In the genomic region with DNA sequence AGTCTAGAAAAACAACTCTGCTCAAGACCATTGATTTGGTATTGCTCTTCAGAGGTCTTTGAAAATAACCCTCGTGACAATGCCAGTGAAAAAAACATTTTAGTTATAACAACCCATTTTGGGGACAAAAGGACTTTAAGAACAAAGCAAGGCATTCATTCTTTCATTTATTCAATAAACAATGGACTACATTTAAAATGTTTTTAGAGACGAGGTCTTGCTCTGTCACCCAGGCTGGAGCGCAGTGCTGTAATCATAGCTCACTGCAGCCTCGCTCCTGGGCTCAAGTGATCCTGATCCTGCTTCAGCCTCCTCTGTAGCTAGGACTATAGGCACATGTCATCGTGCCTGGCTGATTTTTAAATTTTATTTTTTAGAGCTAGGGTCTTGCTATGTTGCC, we compare ENCODE assay signal across 15 cellular contexts.
"Had no signal": no experiment of that assay in that cellular context is flagged by ENCODE, and none has a peak within 500 bp of the region (broad histone marks: within the 10 kb centered on the region; RNA-seq: fewer than 3 reads in every experiment).

No MANE protein-coding gene starts in this region.

- ATAC-seq: gastroesophageal sphincter; left lung; lower lobe of right lung; naive thymus-derived CD4-positive, alpha-beta T cell; right cardiac atrium; stimulated activated memory B cell treated with anti-CD40 and anti-IgM and Interleukin-4, amounts not matched to agents 10 μg/mL and 1 μg/mL and 100 μg/mL, for 72 hours had no signal

- H3K79me2 ChIP-seq: hepatocyte had no signal

- H3K36me3 ChIP-seq: esophagus squamous epithelium, gastroesophageal sphincter, left lung, lower lobe of right lung had no signal

- H2AFZ ChIP-seq: hepatocyte had no signal

- H3K4me1 ChIP-seq: esophagus squamous epithelium, gastroesophageal sphincter, left lung, lower lobe of right lung had no signal

- H3K27ac ChIP-seq: esophagus squamous epithelium, gastroesophageal sphincter, hepatocyte, left lung, lower lobe of right lung had no signal

- H3K4me3 ChIP-seq: esophagus squamous epithelium, gastroesophageal sphincter, hepatocyte, left lung, lower lobe of right lung, smooth muscle cell had no signal

- H3K4me2 ChIP-seq: hepatocyte, smooth muscle cell had no signal

- H3K9me3 ChIP-seq: esophagus squamous epithelium, gastroesophageal sphincter, lower lobe of right lung had no signal

- DNase-seq: esophagus squamous epithelium; foreskin fibroblast; islet precursor cell; left lung; lower lobe of right lung; mesenchymal stem cell; naive thymus-derived CD4-positive, alpha-beta T cell; nephron progenitor cell; right cardiac atrium; stimulated activated CD4-positive, alpha-beta T cell treated with anti-CD3 and anti-CD28 coated beads, Interleukin-4, amount 100 ng/mL, for 24 hours; trophoblast cell had no signal
